Comparison of ENCODE assay signal across 12 cellular contexts in genomic region chr5:132008961-132009680, GRCh38. TPM values are rescaled to one million over a fixed set of nuclear protein-coding genes. Genes with fewer than 3 reads are reported as not detected.
A peak's percentile ranks its signal among the peaks of the same experiment; 100 is the strongest.
DNase-seq lines count a peak whose midpoint lies in the region; ATAC-seq and TF ChIP-seq lines count a peak whose summit lies in the region.
"Had no signal": no experiment of that assay in that cellular context is flagged by ENCODE, and none has a peak within 500 bp of the region (broad histone marks: within the 10 kb centered on the region; RNA-seq: fewer than 3 reads in every experiment).

No MANE protein-coding gene starts in this region.

- H3K27ac ChIP-seq in heart left ventricle (no peak overlapping the region), epithelial cell of prostate (no peak overlapping the region), uterus (no peak overlapping the region)

- H3K27me3 ChIP-seq in heart left ventricle (peaks cover 0 to 23% (median 6%) of the 10 kb centered on the region in 9 donors), uterus (no peaks in the 10 kb centered on the region)

- TF ChIP-seq CTCF in heart left ventricle (IDR thresholded peaks at IDR 0.05) (no peak), uterus (IDR thresholded peaks at IDR 0.05) (no peak)

- 63 to 72% (median 68%) methylated on average over 3 to 5 of the region's 5 CpGs for WGBS in heart left ventricle, 4 donors

- ATAC-seq in heart left ventricle, result no peak

- no peaks in the 10 kb centered on the region for H3K9me3 ChIP-seq in heart left ventricle
- H3K9me3 ChIP-seq in uterus, result no peaks in the 10 kb centered on the region

- H3K4me3 ChIP-seq in heart left ventricle, result no peak overlapping the region
- H3K4me3 ChIP-seq in uterus, result no peak overlapping the region

- H3K36me3 ChIP-seq in heart left ventricle, result no peaks in the 10 kb centered on the region
- no peaks in the 10 kb centered on the region for H3K36me3 ChIP-seq in uterus

- peaks cover 0 to 46% (median 11%) of the 10 kb centered on the region in 12 donors for H3K4me1 ChIP-seq in heart left ventricle
- peaks cover 0 to 11% of the 10 kb centered on the region in 2 donors for H3K4me1 ChIP-seq in uterus

- TF ChIP-seq POLR2A in heart left ventricle (IDR thresholded peaks at IDR 0.05) (no peak), uterus (IDR thresholded peaks at IDR 0.05) (no peak)

- peak; percentile 64 for DNase-seq in cardiac septum (ENCODE audit: low spot score)
- no peak for DNase-seq in heart left ventricle
- peak; percentile 43 for DNase-seq in NCI-H82 treated with DMSO at 0.1 percent for 48 hours (lab: John Stamatoyannopoulos, UW; ENCODE audit: unreplicated experiment)
- DNase-seq in epithelial cell of prostate (ENCODE audit: low read depth, low spot score), result peak; percentile 71
- DNase-seq in uterus, result peak; percentile 1 to 3
- DNase-seq in DMS114 treated with DMSO at 0.1 percent for 48 hours (lab: John Stamatoyannopoulos, UW; ENCODE audit: unreplicated experiment), result no peak
- no peak for DNase-seq in NCI-H748 (lab: John Stamatoyannopoulos, UW; ENCODE audit: unreplicated experiment)
- no peak for DNase-seq in retina
- DNase-seq: CD4-positive, alpha-beta memory T cell; NCI-H1930; stimulated activated naive CD4-positive, alpha-beta T cell had no signal

- intact Hi-C loops in cardiac septum (cut with DNase I) (no loop called here), heart left ventricle (cut with DNase I) (loop anchor here (1.0 to 10.0 kb wide), 10 partner anchors 197 to 584 kb away; partner anchors contain the start of gene FNIP1 (in 1 of the 10)), uterus (cut with DNase I; ENCODE audit: low total_unique reads) (no loop called here)

RNA-seq across cellular contexts. Expression of gene ACSL6, which starts 2.3 kb away (rescaled TPM):
- 4.5 TPM for total RNA-seq in cardiac septum
- 1 to 10 TPM in 5 of 9 donors, under 1 TPM in 4; 0.53 to 3.8 (median 2.1) TPM for total RNA-seq in heart left ventricle
- 1 to 10 TPM in 1 of 2 donors, under 1 TPM in 1; 0.33 to 3.2 TPM for polyA plus RNA-seq in heart left ventricle
- 1 to 10 TPM in 1 of 4 donors, under 1 TPM in 1, not detected in 2; 0.18 to 1.3 TPM for total RNA-seq in uterus
- total RNA-seq: endothelial cell of umbilical vein had no signal
- polyA plus RNA-seq: endothelial cell of umbilical vein had no signal

RNA-seq across cellular contexts. Expression of gene IL3, which starts 51.3 kb away (rescaled TPM):
- total RNA-seq in cardiac septum (not detected), heart left ventricle (not detected), uterus (not detected)
- not detected for polyA plus RNA-seq in heart left ventricle
- total RNA-seq: CD4-positive, alpha-beta memory T cell; endothelial cell of umbilical vein had no signal
- polyA plus RNA-seq: CD4-positive, alpha-beta memory T cell; endothelial cell of umbilical vein had no signal

Comparison
In these comparisons a context has a peak if more than half of its experiments do, and no peak if none do; other contexts are left out.
1. DNase-seq: peak in cardiac septum (single experiment), NCI-H82 treated with DMSO at 0.1 percent for 48 hours (single experiment), epithelial cell of prostate (single experiment) and uterus (2 of 2); none in heart left ventricle (0 of 5), DMS114 treated with DMSO at 0.1 percent for 48 hours (single experiment), NCI-H748 (single experiment) and retina (single experiment).
2. intact Hi-C loops: an anchor here in heart left ventricle (1.0 to 10.0 kb wide); none called in cardiac septum and uterus.